In the genomic region with DNA sequence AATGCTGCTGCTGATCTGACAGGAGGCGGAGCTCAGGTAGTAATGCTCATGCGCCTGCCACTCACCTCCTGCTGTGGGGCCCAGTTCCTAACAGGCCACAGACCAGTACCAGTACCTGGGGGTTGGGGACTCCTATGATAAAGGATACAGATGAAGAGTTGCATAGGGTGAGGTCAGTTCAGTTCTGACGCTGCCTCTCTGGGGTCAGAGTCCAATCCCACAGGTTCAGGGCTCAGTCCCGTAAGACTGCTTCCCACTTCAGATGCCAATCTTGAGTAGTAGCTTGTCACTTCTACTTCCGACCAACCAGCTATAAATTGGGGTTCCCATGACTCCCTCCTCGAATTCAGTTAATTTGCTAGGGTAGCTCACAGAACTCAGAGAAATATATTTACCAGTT, we compare ENCODE assay signal across 24 cellular contexts. TPM values are rescaled to one million over a fixed set of nuclear protein-coding genes. Genes with fewer than 3 reads are reported as not detected.
"Had no signal": no experiment of that assay in that cellular context is flagged by ENCODE, and none has a peak within 500 bp of the region (broad histone marks: within the 10 kb centered on the region; RNA-seq: fewer than 3 reads in every experiment).

No MANE protein-coding gene starts in this region.

- H3K27me3 ChIP-seq: MG63 had no signal

- H3K27ac ChIP-seq: RWPE1 had no signal

- DNase-seq: IMR-90, Karpas-422, KG1, MG63, NCI-H1092, NCI-H1105 treated with DMSO at 0.1 percent for 48 hours, NCI-H1417 treated with DMSO at 0.1 percent for 48 hours, NCI-H187, NCI-H2029, NCI-H2081 treated with DMSO at 0.1 percent for 48 hours, NCI-H2171, NCI-H226, NCI-H446, NCI-H510A, NCI-H524 treated with DMSO at 0.1 percent for 48 hours, NCI-H69, NCI-H774, SHP77, SK-N-SH, SW 1271 had no signal

- H3K9ac ChIP-seq: SK-N-SH had no signal

- H3K4me3 ChIP-seq: MG63 had no signal

- ATAC-seq: HepG2 had no signal

- H3K36me3 ChIP-seq: MG63 had no signal

- H3K9me3 ChIP-seq: MG63, SK-N-SH had no signal

RNA-seq across cellular contexts. Expression of gene ASRGL1, which starts 8.6 kb away (rescaled TPM):
- total RNA-seq: IMR-90 had no signal

RNA-seq across cellular contexts. Expression of gene SCGB1D4, which starts 47.0 kb away (rescaled TPM):
- total RNA-seq: HepG2, HT1080, IMR-90, SK-MEL-5 had no signal
- polyA plus RNA-seq: HepG2, IMR-90, SK-N-SH had no signal
